Comparison of ENCODE assay signal across 7 cellular contexts in genomic region chr2:229922449-229923386, GRCh38. TPM values are rescaled to one million over a fixed set of nuclear protein-coding genes. Genes with fewer than 3 reads are reported as not detected.
DNase-seq lines count a peak whose midpoint lies in the region; ATAC-seq, FAIRE-seq and TF ChIP-seq lines count a peak whose summit lies in the region.

TSS of gene FBXO36 (plus strand) at chr2:229922503. CDS start at chr2:229922514, 11 bp downstream.

- H3K4me2 ChIP-seq in keratinocyte (ENCODE audit: control insufficient read depth, extremely low read depth, insufficient read depth, low read depth, low read length), result peak within 1 kb of the TSS; percentile 98

- in situ Hi-C loops in brain microvascular endothelial cell (cut with HindIII; ENCODE audit: low pct_ligation_motif_present, low sequenced_read_pairs), result no loop called here

- peak within 1 kb of the TSS; percentile 99 for H3K27ac Mint-ChIP-seq in T-helper 17 cell

- peak within 1 kb of the TSS; percentile 92 for H3K4me3 ChIP-seq in brain microvascular endothelial cell (ENCODE audit: low read depth, low read length)
- peak within 1 kb of the TSS; percentile 90 to 94 (median 93) for H3K4me3 ChIP-seq in keratinocyte (ENCODE audit: control insufficient read depth in 2 of 3, extremely low read depth in 1 of 3, insufficient read depth in 2 of 3, low read depth in 1 of 3, low read length in 3 of 3)

- peaks cover 4% of the 10 kb centered on the region for H4K20me1 ChIP-seq in keratinocyte (ENCODE audit: control insufficient read depth, extremely low read depth, insufficient read depth, low read length)

- no peak for TF ChIP-seq CTCF in brain microvascular endothelial cell (IDR thresholded peaks at IDR 0.05; ENCODE audit: low read depth, low read length, missing control alignments)
- TF ChIP-seq CTCF in keratinocyte (optimal IDR thresholded peaks at IDR 0.05 in 1 of 3, IDR thresholded peaks at IDR 0.05 in 1 of 3, conservative IDR thresholded peaks at IDR 0.05 in 1 of 3; ENCODE audit: extremely low read depth in 1 of 3, insufficient read depth in 2 of 3, low read length in 3 of 3), result no peak

- peak within 1 kb of the TSS; percentile 92 for H3K9ac ChIP-seq in keratinocyte (ENCODE audit: control insufficient read depth, extremely low read depth, insufficient read depth, low read length)

- peak; percentile 88 for DNase-seq in NCI-H1105 treated with DMSO at 0.1 percent for 48 hours (lab: John Stamatoyannopoulos, UW)
- DNase-seq in T-helper 17 cell, result peak; percentile 75 to 83 (median 78)
- DNase-seq in brain microvascular endothelial cell, result peak; percentile 35
- DNase-seq in keratinocyte (ENCODE audit: low read depth, low spot score), result no peak
- DNase-seq in stimulated activated CD4-positive, alpha-beta T cell treated with anti-CD3 and anti-CD28 coated beads, Interleukin-15, amount 100 ng/mL, for 48 hours (ENCODE audit: low read depth in 2 of 2), result peak; percentile 74 to 88

- peaks cover 4% of the 10 kb centered on the region for H3K36me3 Mint-ChIP-seq in T-helper 17 cell (ENCODE audit: low read depth)

- FAIRE-seq in keratinocyte (lab: Jason Lieb, UNC), result no peak

- H3K9me3 ChIP-seq in T-helper 17 cell (ENCODE audit: control insufficient read depth, low read length, poor library complexity, severe bottlenecking), result no peaks in the 10 kb centered on the region
- H3K9me3 ChIP-seq in keratinocyte (ENCODE audit: control insufficient read depth, low read depth, low read length), result no peaks in the 10 kb centered on the region

- H2AFZ ChIP-seq in keratinocyte (ENCODE audit: control insufficient read depth, low read length), result peak within 1 kb of the TSS; percentile 97

- peak within 1 kb of the TSS; percentile 98 for H3K4me3 Mint-ChIP-seq in T-helper 17 cell

- H3K36me3 ChIP-seq in brain microvascular endothelial cell (replicated peaks) (peaks cover 6% of the 10 kb centered on the region), keratinocyte (ENCODE audit: control insufficient read depth in 2 of 2, extremely low read depth in 1 of 2, insufficient read depth in 2 of 2, low read length in 2 of 2) (peaks cover 0 to 2% of the 10 kb centered on the region in 2 experiments)

- peaks cover 47% of the 10 kb centered on the region for H3K79me2 ChIP-seq in keratinocyte (ENCODE audit: control insufficient read depth, insufficient read depth, low read length)

- H3K27ac ChIP-seq in brain microvascular endothelial cell, result peak within 1 kb of the TSS; percentile 89
- H3K27ac ChIP-seq in keratinocyte (ENCODE audit: control insufficient read depth, insufficient read depth, low read length), result peak within 1 kb of the TSS; percentile 94

- H3K4me1 Mint-ChIP-seq in T-helper 17 cell, result peaks cover 37% of the 10 kb centered on the region

- peaks cover 8% of the 10 kb centered on the region for H3K4me1 ChIP-seq in keratinocyte (ENCODE audit: control insufficient read depth, extremely low read depth, insufficient read depth, low read length)

- no peaks in the 10 kb centered on the region for H3K9me1 ChIP-seq in keratinocyte (ENCODE audit: control insufficient read depth, extremely low read depth, insufficient read depth, low read length)

- no peaks in the 10 kb centered on the region for H3K27me3 Mint-ChIP-seq in T-helper 17 cell

- peak; percentile 67 for ATAC-seq in GM18502 (IDR thresholded peaks at IDR 0.05; ENCODE audit: poor library complexity, unreplicated experiment)
- peak; percentile 67 for ATAC-seq in HG02678 (IDR thresholded peaks at IDR 0.05; ENCODE audit: unreplicated experiment)
- ATAC-seq in T-helper 17 cell, result peak; percentile 72

- dilution Hi-C loops in keratinocyte (cut with MboI; ENCODE audit: extremely low pct_ligation_motif_present, low sequenced_read_pairs), result no loop called here

- no peaks in the 10 kb centered on the region for H3K27me3 ChIP-seq in brain microvascular endothelial cell (replicated peaks)
- no peaks in the 10 kb centered on the region for H3K27me3 ChIP-seq in keratinocyte (ENCODE audit: control insufficient read depth, extremely low read depth, insufficient read depth, low read length)

RNA-seq across cellular contexts. Expression of gene FBXO36, which starts in this region (rescaled TPM):
- under 1 TPM; 0.75 to 0.83 TPM for total RNA-seq in T-helper 17 cell
- 1.6 to 2.3 TPM (median 1.7 TPM) in 3 replicates for polyA plus RNA-seq in keratinocyte
- 1.3 TPM for polyA plus RNA-seq in keratinocyte (2011; ENCODE audit: low read depth)
- polyA plus RNA-seq in keratinocyte (2011; cell fraction: cytosol; rRNA removed), result 1.8 and 2.0 TPM in 2 replicates
- polyA plus RNA-seq in keratinocyte (2011; cell fraction: nucleus; rRNA removed), result 1.8 and 2.4 TPM in 2 replicates
- polyA plus RNA-seq in keratinocyte (2012; ENCODE audit: low replicate concordance), result 0.93 and 2.3 TPM in 2 replicates
- polyA minus RNA-seq in keratinocyte, result 1.4 to 3.1 TPM (median 2.0 TPM) in 3 replicates
- polyA minus RNA-seq in keratinocyte (2011; cell fraction: cytosol; rRNA and poly(A)+ RNA removed), result 1.2 TPM
- 0.84 and 2.6 TPM in 2 replicates for polyA minus RNA-seq in keratinocyte (2011; cell fraction: nucleus; rRNA and poly(A)+ RNA removed)

Comparison
In these comparisons a context has a peak if more than half of its experiments do, and no peak if none do; other contexts are left out.
1. Peak in DNase-seq and ATAC-seq in T-helper 17 cell; RNA of the gene not detected or under 1 TPM.